13 cellular contexts compared by ENCODE assay signal in genomic region chr19:48717059-48717395, GRCh38. TPM values are rescaled to one million over a fixed set of nuclear protein-coding genes. Genes with fewer than 3 reads are reported as not detected.
DNase-seq lines count a peak whose midpoint lies in the region; ATAC-seq and FAIRE-seq lines count a peak whose summit lies in the region.
"Had no signal": no experiment of that assay in that cellular context is flagged by ENCODE, and none has a peak within 500 bp of the region (broad histone marks: within the 10 kb centered on the region; RNA-seq: fewer than 3 reads in every experiment).

No MANE protein-coding gene starts in this region.

- H3K9ac ChIP-seq in adipocyte (ENCODE audit: low read length) (no peak overlapping the region), skeletal muscle tissue (ENCODE audit: low read depth in 1 of 3, low read length in 3 of 3) (peak overlapping the region in 2 of 3 donors; percentile 40 to 76)

- H3K36me3 ChIP-seq in adipocyte (ENCODE audit: control insufficient read depth, insufficient read depth, low read length, severe bottlenecking) (no peaks in the 10 kb centered on the region), skeletal muscle tissue (ENCODE audit: control insufficient read depth in 3 of 3, insufficient read depth in 3 of 3, low read length in 3 of 3) (peaks cover 4 to 13% (median 11%) of the 10 kb centered on the region in 3 donors)

- ATAC-seq in right cardiac atrium (no peak), HG03139 (IDR thresholded peaks at IDR 0.05; ENCODE audit: unreplicated experiment) (no peak), HG02885 (IDR thresholded peaks at IDR 0.05; ENCODE audit: poor library complexity, unreplicated experiment) (no peak)

- H3K27ac ChIP-seq in right cardiac atrium (ENCODE audit: low read length) (peak overlapping the region; percentile 0), skeletal muscle tissue (ENCODE audit: low read depth, low read length) (no peak overlapping the region)

- H3K27me3 ChIP-seq in adipocyte (replicated peaks; ENCODE audit: control insufficient read depth, insufficient read depth, low read length): no peaks in the 10 kb centered on the region
- no peaks in the 10 kb centered on the region for H3K27me3 ChIP-seq in right cardiac atrium (ENCODE audit: control insufficient read depth, insufficient read depth)
- H3K27me3 ChIP-seq in skeletal muscle tissue (ENCODE audit: control insufficient read depth in 3 of 3, insufficient read depth in 3 of 3, low read length in 3 of 3): no peaks in the 10 kb centered on the region

- H3K4me1 ChIP-seq in adipocyte (ENCODE audit: control insufficient read depth, insufficient read depth, low read length) (peaks cover 34% of the 10 kb centered on the region), right cardiac atrium (ENCODE audit: control insufficient read depth, insufficient read depth, low read length) (peaks cover 15% of the 10 kb centered on the region), skeletal muscle tissue (ENCODE audit: control insufficient read depth in 3 of 3, insufficient read depth in 3 of 3, low read length in 3 of 3) (peaks cover 51 to 75% (median 58%) of the 10 kb centered on the region in 3 donors)

- DNase-seq in DMS114 treated with DMSO at 0.1 percent for 48 hours (lab: John Stamatoyannopoulos, UW; ENCODE audit: unreplicated experiment): peak; percentile 43
- no peak for DNase-seq in adipocyte (ENCODE audit: low read depth)
- no peak for DNase-seq in right cardiac atrium
- DNase-seq in RCC 7860 (ENCODE audit: low spot score): no peak
- no peak for DNase-seq in stimulated activated CD4-positive, alpha-beta T cell treated with anti-CD3 and anti-CD28 coated beads, Interleukin-4, amount 100 ng/mL, for 24 hours
- DNase-seq: Karpas-422, NCI-H524 had no signal

- FAIRE-seq in RCC 7860 (lab: Jason Lieb, UNC): no peak

- H3K4me3 ChIP-seq in adipocyte (ENCODE audit: low read length) (peak overlapping the region; percentile 58), right cardiac atrium (ENCODE audit: low read length) (no peak overlapping the region), skeletal muscle tissue (ENCODE audit: low read length in 3 of 3) (peak overlapping the region; percentile 57 to 72 (median 67))

- H3K9me3 ChIP-seq in adipocyte (ENCODE audit: control insufficient read depth, low read length): no peaks in the 10 kb centered on the region
- H3K9me3 ChIP-seq in right cardiac atrium (ENCODE audit: control insufficient read depth, low read length): no peaks in the 10 kb centered on the region
- H3K9me3 ChIP-seq in skeletal muscle tissue (ENCODE audit: control insufficient read depth in 3 of 3, low read length in 3 of 3): no peaks in the 10 kb centered on the region

- intact Hi-C loops in right cardiac atrium (cut with DNase I): no loop called here

- WGBS in right cardiac atrium: 15% methylated on average over 5 of the region's 5 CpGs

RNA-seq across cellular contexts. Expression of gene MAMSTR, which starts 2.5 kb away (rescaled TPM):
- total RNA-seq in right cardiac atrium (1 to 10 TPM; 1.6 to 5.7 (median 3.5) TPM), skeletal muscle tissue (5.2 TPM)
- polyA plus RNA-seq in right cardiac atrium: 4.0 TPM

RNA-seq across cellular contexts. Expression of gene FUT2, which starts 21.3 kb away (rescaled TPM):
- total RNA-seq in right cardiac atrium: not detected
- 0.09 TPM for polyA plus RNA-seq in right cardiac atrium
- not detected for total RNA-seq in skeletal muscle tissue
- total RNA-seq: dermis microvascular lymphatic vessel endothelial cell; G401; T-helper 1 cell treated with Interleukin-12 subunit alpha and Interleukin-12 subunit beta and Interleukin-4 antibody, amounts not matched to agents 30 ng/mL and 1 ng/mL, for 36 hours had no signal

RNA-seq across cellular contexts. Expression of gene RASIP1, which starts 23.4 kb away (rescaled TPM):
- 10 to 100 TPM; 13.8 to 19.6 (median 17.5) TPM for total RNA-seq in right cardiac atrium
- 20.4 TPM for polyA plus RNA-seq in right cardiac atrium
- total RNA-seq in skeletal muscle tissue: 23.5 TPM

RNA-seq across cellular contexts. Expression of gene IZUMO1, which starts 29.7 kb away (rescaled TPM):
- total RNA-seq in right cardiac atrium: under 1 TPM; 0.18 to 0.54 (median 0.38) TPM
- 0.34 TPM for polyA plus RNA-seq in right cardiac atrium
- total RNA-seq in skeletal muscle tissue: 0.52 TPM
- total RNA-seq: G401; T-helper 1 cell treated with Interleukin-12 subunit alpha and Interleukin-12 subunit beta and Interleukin-4 antibody, amounts not matched to agents 30 ng/mL and 1 ng/mL, for 36 hours had no signal

RNA-seq across cellular contexts. Expression of gene FUT1, which starts 35.4 kb away (rescaled TPM):
- total RNA-seq in right cardiac atrium: 1 to 10 TPM; 2.2 to 4.0 (median 2.6) TPM
- 3.0 TPM for polyA plus RNA-seq in right cardiac atrium
- total RNA-seq in skeletal muscle tissue: 1.0 TPM
- total RNA-seq: G401 had no signal
